8 cellular contexts compared by ENCODE assay signal in genomic region chr1:81801032-81801833, GRCh38. TPM values are rescaled to one million over a fixed set of nuclear protein-coding genes. Genes with fewer than 3 reads are reported as not detected.
DNase-seq lines count a peak whose midpoint lies in the region; ATAC-seq, FAIRE-seq and TF ChIP-seq lines count a peak whose summit lies in the region.

No MANE protein-coding gene starts in this region.

- DNase-seq in DMS153 treated with DMSO at 0.1 percent for 48 hours (lab: John Stamatoyannopoulos, UW; ENCODE audit: unreplicated experiment) (peak; percentile 75), NCI-H2196 (lab: John Stamatoyannopoulos, UW; ENCODE audit: unreplicated experiment) (peak; percentile 86), cardiac septum (ENCODE audit: low spot score) (peak; percentile 86), pancreas (peak; percentile 48 to 86 (median 73))
- DNase-seq in activated naive CD8-positive, alpha-beta T cell treated with anti-CD3 and anti-CD28 coated beads, Interleukin-2, amount 10 ng/mL, durations not matched to agents 7 days and 5 days: peak; percentile 25

- H3K4me1 ChIP-seq in pancreas: peaks cover 0 to 19% (median 0%) of the 10 kb centered on the region in 3 donors

- ATAC-seq in HG02759 (IDR thresholded peaks at IDR 0.05; ENCODE audit: unreplicated experiment): peak; percentile 63
- no peak for ATAC-seq in activated naive CD8-positive, alpha-beta T cell treated with anti-CD3 and anti-CD28 coated beads, Interleukin-2, amount 10 ng/mL, durations not matched to agents 7 days and 5 days (ENCODE audit: low read depth)
- peak; percentile 79 to 86 (median 84) for ATAC-seq in pancreas
- no peak for ATAC-seq in GM19324 (IDR thresholded peaks at IDR 0.05; ENCODE audit: low FRiP score, unreplicated experiment)
- no peak for ATAC-seq in HG03565 (IDR thresholded peaks at IDR 0.05; ENCODE audit: unreplicated experiment)

- H3K27me3 ChIP-seq in pancreas: peaks cover 0 to 7% (median 3%) of the 10 kb centered on the region in 4 donors

- H3K4me3 ChIP-seq in pancreas: peak overlapping the region; percentile 60 to 72 (median 69)

- peak overlapping the region; percentile 76 to 99 (median 88) for H3K27ac ChIP-seq in pancreas

- H3K36me3 ChIP-seq in pancreas: no peaks in the 10 kb centered on the region

- peaks cover 4% of the 10 kb centered on the region for H3K4me1 Mint-ChIP-seq in activated naive CD8-positive, alpha-beta T cell treated with anti-CD3 and anti-CD28 coated beads, Interleukin-2, amount 10 ng/mL, durations not matched to agents 7 days and 5 days

- H3K4me3 Mint-ChIP-seq in activated naive CD8-positive, alpha-beta T cell treated with anti-CD3 and anti-CD28 coated beads, Interleukin-2, amount 10 ng/mL, durations not matched to agents 7 days and 5 days: peak overlapping the region; percentile 48

- POLR2A ChIA-PET in activated naive CD8-positive, alpha-beta T cell treated with anti-CD3 and anti-CD28 coated beads, Interleukin-2, amount 10 ng/mL, durations not matched to agents 7 days and 5 days (lab: Charles Lee): no interaction called here

- WGBS in pancreas, 2 donors: 0 to 2% methylated on average over 55 to 62 of the region's 62 CpGs

- peaks cover 63% of the 10 kb centered on the region for H3K27me3 Mint-ChIP-seq in activated naive CD8-positive, alpha-beta T cell treated with anti-CD3 and anti-CD28 coated beads, Interleukin-2, amount 10 ng/mL, durations not matched to agents 7 days and 5 days

- no peaks in the 10 kb centered on the region for H3K36me3 Mint-ChIP-seq in activated naive CD8-positive, alpha-beta T cell treated with anti-CD3 and anti-CD28 coated beads, Interleukin-2, amount 10 ng/mL, durations not matched to agents 7 days and 5 days

- no peaks in the 10 kb centered on the region for H3K9me3 ChIP-seq in pancreas

- intact Hi-C loops in cardiac septum (cut with DNase I): loop anchor here (5.0 to 10.0 kb wide), 3 partner anchors 304 to 494 kb away; no protein-coding TSS in a partner anchor
- intact Hi-C loops in pancreas (cut with DNase I): no loop called here

- no peak for FAIRE-seq in pancreas (lab: Jason Lieb, UNC)

- H3K27ac Mint-ChIP-seq in activated naive CD8-positive, alpha-beta T cell treated with anti-CD3 and anti-CD28 coated beads, Interleukin-2, amount 10 ng/mL, durations not matched to agents 7 days and 5 days: no peak overlapping the region

- no peaks in the 10 kb centered on the region for H3K9me3 Mint-ChIP-seq in activated naive CD8-positive, alpha-beta T cell treated with anti-CD3 and anti-CD28 coated beads, Interleukin-2, amount 10 ng/mL, durations not matched to agents 7 days and 5 days

- no peak for TF ChIP-seq CTCF in pancreas (IDR thresholded peaks at IDR 0.05)

RNA-seq across cellular contexts. Expression of gene ADGRL2, which starts 0.5 kb away (rescaled TPM):
- not detected for total RNA-seq in activated naive CD8-positive, alpha-beta T cell treated with anti-CD3 and anti-CD28 coated beads, Interleukin-2, amount 10 ng/mL, durations not matched to agents 7 days and 5 days
- total RNA-seq in cardiac septum (33.3 TPM), pancreas (10 to 100 TPM in 3 of 6 donors, 1 to 10 TPM in 3; 5.6 to 21.3 (median 12.4) TPM)
- 10 to 100 TPM in 1 of 2 donors, 1 to 10 TPM in 1; 6.8 to 21.6 TPM for polyA plus RNA-seq in pancreas

Comparison
In these comparisons a context has a peak if more than half of its experiments do, and no peak if none do; other contexts are left out.
1. DNase-seq: peak in every context shown above with its lines; median percentile 86 in NCI-H2196; 86 in cardiac septum; 75 in DMS153 treated with DMSO at 0.1 percent for 48 hours; 73 in pancreas; 25 in activated naive CD8-positive, alpha-beta T cell treated with anti-CD3 and anti-CD28 coated beads, Interleukin-2, amount 10 ng/mL, durations not matched to agents 7 days and 5 days.
2. ATAC-seq: peak in HG02759 (single experiment) and pancreas (4 of 4); none in activated naive CD8-positive, alpha-beta T cell treated with anti-CD3 and anti-CD28 coated beads, Interleukin-2, amount 10 ng/mL, durations not matched to agents 7 days and 5 days (single experiment), GM19324 (single experiment) and HG03565 (single experiment).
3. RNA of gene ADGRL2, which starts 0.5 kb away (total RNA-seq): 33.3 TPM in cardiac septum (single experiment) and 5.6 to 21.3 TPM in pancreas; not detected in activated naive CD8-positive, alpha-beta T cell treated with anti-CD3 and anti-CD28 coated beads, Interleukin-2, amount 10 ng/mL, durations not matched to agents 7 days and 5 days; every median in the first group is over 4 times any median in the second.